Comparison of ENCODE assay signal across 20 cellular contexts in the genomic region with DNA sequence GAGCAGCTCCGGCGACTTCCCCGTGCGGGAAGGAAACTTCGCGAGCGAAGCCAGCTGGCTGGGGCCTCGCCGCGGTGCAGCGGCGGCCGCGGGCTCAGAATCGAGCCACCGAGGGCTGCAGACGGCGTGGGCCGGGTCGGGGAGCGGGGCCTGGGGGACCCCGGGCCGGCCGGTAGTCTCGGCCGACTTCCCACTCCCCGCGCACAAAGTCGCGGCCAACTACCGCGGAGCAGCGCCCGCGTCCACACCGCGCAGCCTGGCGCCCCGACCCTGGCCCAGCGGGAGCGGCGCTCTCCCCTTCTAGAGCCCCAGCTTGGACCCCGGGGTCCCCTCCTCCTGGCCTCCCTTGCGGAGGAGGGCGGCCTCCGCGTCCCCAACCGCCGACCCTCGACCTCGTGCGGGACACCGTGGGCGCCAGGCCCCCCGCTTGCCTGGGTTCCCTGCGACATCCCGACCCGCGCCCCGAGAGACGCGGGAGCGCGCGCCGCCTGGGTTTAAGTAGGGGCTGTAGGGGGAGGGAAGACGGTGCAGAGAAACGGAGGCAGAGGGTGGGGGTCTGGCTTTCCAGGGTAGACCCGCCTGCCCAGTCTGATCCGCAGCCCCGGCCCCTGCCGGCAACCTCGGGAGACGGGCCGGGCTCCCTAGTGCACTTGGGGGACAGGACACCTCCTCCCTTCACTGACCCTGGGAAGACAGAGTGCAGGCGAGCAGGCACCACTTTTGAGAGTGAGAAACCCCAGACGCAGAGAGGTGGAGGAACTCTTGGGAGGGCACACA. TPM values are rescaled to one million over a fixed set of nuclear protein-coding genes. Genes with fewer than 3 reads are reported as not detected.
DNase-seq lines count a peak whose midpoint lies in the region; ATAC-seq and TF ChIP-seq lines count a peak whose summit lies in the region.
"Had no signal": no experiment of that assay in that cellular context is flagged by ENCODE, and none has a peak within 500 bp of the region (broad histone marks: within the 10 kb centered on the region; RNA-seq: fewer than 3 reads in every experiment).

No MANE protein-coding gene starts in this region.

- POLR2A ChIA-PET in Panc1 (lab: Charles Lee) = interaction anchor here (0.6 kb wide), 1 partner anchor 280 kb away, joined by 4 read pairs; no protein-coding TSS in a partner anchor

- WGBS in ectodermal cell, 2 experiments = 4 to 5% methylated on average over 77 of the region's 77 CpGs
- WGBS in ovary, 3 donors = 13 to 26% (median 13%) methylated on average over 46 to 77 of the region's 77 CpGs
- WGBS in sigmoid colon, 2 donors = 21 to 52% methylated on average over 77 of the region's 77 CpGs

- peak overlapping the region; percentile 97 for H3K27ac ChIP-seq in Panc1 (ENCODE audit: low read length)
- H3K27ac ChIP-seq in ectodermal cell (ENCODE audit: insufficient read depth, low read depth, low read length, poor library complexity, severe bottlenecking) = no peak overlapping the region
- H3K27ac ChIP-seq in lower lobe of right lung = peak overlapping the region; percentile 76
- peak overlapping the region; percentile 98 to 100 for H3K27ac ChIP-seq in tibial artery
- H3K27ac ChIP-seq in ovary = no peak overlapping the region
- peak overlapping the region in 1 of 4 donors; percentile 14 for H3K27ac ChIP-seq in sigmoid colon

- CTCF ChIA-PET in Panc1 (lab: Charles Lee) = no interaction called here

- TF ChIP-seq POLR2A in ovary (IDR thresholded peaks at IDR 0.05) (no peak), sigmoid colon (IDR thresholded peaks at IDR 0.05) (no peak)

- H3K9me3 ChIP-seq in Panc1 (ENCODE audit: control insufficient read depth, insufficient read depth, low read depth, low read length) (no peaks in the 10 kb centered on the region), ectodermal cell (ENCODE audit: control insufficient read depth, low read length) (no peaks in the 10 kb centered on the region), lower lobe of right lung (no peaks in the 10 kb centered on the region), tibial artery (no peaks in the 10 kb centered on the region), ovary (no peaks in the 10 kb centered on the region), sigmoid colon (no peaks in the 10 kb centered on the region)

- intact Hi-C loops in Panc1 (cut with micrococcal nuclease; ENCODE audit: unreplicated experiment) (no loop called here), lower lobe of right lung (cut with DNase I) (no loop called here), tibial artery (cut with DNase I; ENCODE audit: low total_unique reads) (loop anchor here (5.0 kb wide), 2 partner anchors 49 to 99 kb away; no protein-coding TSS in a partner anchor), ovary (cut with DNase I) (loop anchor here in 3 of 4 donors (5.0 kb wide), 3 partner anchors 99 to 334 kb away; no protein-coding TSS in a partner anchor), sigmoid colon (cut with DNase I) (loop anchor here (5.0 kb wide), 1 partner anchor 339 kb away; no protein-coding TSS in a partner anchor)

- DNase-seq in Panc1 (ENCODE audit: low read depth, low spot score) (no peak), lower lobe of right lung (no peak), tibial artery (no peak), ovary (no peak), sigmoid colon (no peak), T1000 (lab: John Stamatoyannopoulos, UW) (no peak)
- DNase-seq: activated CD4-positive, alpha-beta T cell treated with anti-CD3 and anti-CD28 coated beads for 48 hours; activated naive CD4-positive, alpha-beta T cell treated with anti-CD3 and anti-CD28 coated beads, Interleukin-2, amount 10 ng/mL, durations not matched to agents 7 days and 5 days; DMS153; MM.1S; NCI-H1930; NCI-H510A had no signal

- peak overlapping the region; percentile 48 to 60 for H3K4me3 ChIP-seq in Panc1 (ENCODE audit: low read depth in 2 of 2, low read length in 2 of 2)
- peak overlapping the region; percentile 20 for H3K4me3 ChIP-seq in ectodermal cell (ENCODE audit: insufficient read depth, low read depth, low read length)
- peak overlapping the region; percentile 76 for H3K4me3 ChIP-seq in lower lobe of right lung
- peak overlapping the region; percentile 77 to 92 for H3K4me3 ChIP-seq in tibial artery
- H3K4me3 ChIP-seq in ovary = no peak overlapping the region
- H3K4me3 ChIP-seq in sigmoid colon = peak overlapping the region in 1 of 4 donors; percentile 4

- BruUV-seq in Panc1 (replicated peaks; lab: Mats Ljungman, UMichigan) = no TSS peak

- TF ChIP-seq EP300 in ovary (IDR thresholded peaks at IDR 0.05) = no peak
- TF ChIP-seq EP300 in sigmoid colon (IDR thresholded peaks at IDR 0.05) = no peak

- H3K4me1 ChIP-seq in Panc1 (ENCODE audit: control insufficient read depth, insufficient read depth, low read length) (peaks cover 55% of the 10 kb centered on the region), ectodermal cell (ENCODE audit: control insufficient read depth, insufficient read depth, low read length) (peaks cover 38% of the 10 kb centered on the region), lower lobe of right lung (peaks cover 51% of the 10 kb centered on the region), tibial artery (peaks cover 0 to 76% (median 65%) of the 10 kb centered on the region in 4 donors), ovary (ENCODE audit: insufficient read depth) (peaks cover 3% of the 10 kb centered on the region), sigmoid colon (peaks cover 0 to 37% (median 35%) of the 10 kb centered on the region in 4 donors)

- H3K27me3 ChIP-seq in Panc1 (ENCODE audit: control insufficient read depth, insufficient read depth, low read length) (no peaks in the 10 kb centered on the region), ectodermal cell (ENCODE audit: control insufficient read depth, insufficient read depth, low read length, poor library complexity, severe bottlenecking) (peaks cover 75% of the 10 kb centered on the region), lower lobe of right lung (ENCODE audit: low read depth) (peaks cover 77% of the 10 kb centered on the region), tibial artery (no peaks in the 10 kb centered on the region), ovary (no peaks in the 10 kb centered on the region), sigmoid colon (peaks cover 35 to 93% (median 85%) of the 10 kb centered on the region in 3 donors)

- in situ Hi-C loops in Panc1 (cut with HindIII; ENCODE audit: low pct_unique_long_range_greater_than_20kb, low sequenced_read_pairs) = no loop called here

- H3K36me3 ChIP-seq in Panc1 (ENCODE audit: control insufficient read depth, insufficient read depth, low read length) (no peaks in the 10 kb centered on the region; the same call in 1 of the 2 replicates), ectodermal cell (ENCODE audit: control insufficient read depth, insufficient read depth, low read length) (no peaks in the 10 kb centered on the region), lower lobe of right lung (no peaks in the 10 kb centered on the region), tibial artery (no peaks in the 10 kb centered on the region), ovary (no peaks in the 10 kb centered on the region), sigmoid colon (no peaks in the 10 kb centered on the region)

- TF ChIP-seq CTCF in Panc1 (IDR thresholded peaks at IDR 0.05) = no peak
- TF ChIP-seq CTCF in lower lobe of right lung (IDR thresholded peaks at IDR 0.05) = no peak
- TF ChIP-seq CTCF in tibial artery (IDR thresholded peaks at IDR 0.05) = no peak
- no peak for TF ChIP-seq CTCF in ovary (IDR thresholded peaks at IDR 0.05)
- TF ChIP-seq CTCF in sigmoid colon (IDR thresholded peaks at IDR 0.05) = no peak

- ATAC-seq in Panc1 (no peak), lower lobe of right lung (no peak), HG03439 (IDR thresholded peaks at IDR 0.05; ENCODE audit: unreplicated experiment) (no peak)

RNA-seq across cellular contexts. Expression of a gene that starts 4.7 kb away (rescaled TPM):
- total RNA-seq in Panc1 (2021; ENCODE audit: unreplicated experiment) (22.3 TPM), lower lobe of right lung (19.2 TPM), ovary (10 to 100 TPM in 2 of 7 donors, 1 to 10 TPM in 5; 1.1 to 17.3 (median 4.3) TPM), sigmoid colon (1 to 10 TPM in 1 of 4 donors, under 1 TPM in 3; 0.14 to 1.1 (median 0.60) TPM)
- polyA plus RNA-seq in Panc1 (2012; ENCODE audit: insufficient read length) = 16.1 TPM
- 2.2 TPM for polyA plus RNA-seq in ectodermal cell (2013, experiment 1 of 4)
- polyA plus RNA-seq in ectodermal cell (2013, experiment 2 of 4) = 2.8 TPM
- 1.8 TPM for polyA plus RNA-seq in ectodermal cell (2013, experiment 3 of 4)
- polyA plus RNA-seq in ectodermal cell (2013, experiment 4 of 4) = 3.0 TPM
- polyA plus RNA-seq in ovary (1 to 10 TPM; 1.3 to 1.9 TPM), sigmoid colon (1 to 10 TPM in 1 of 3 donors, under 1 TPM in 2; under 0.01 to 1.7 (median 0.46) TPM)
- total RNA-seq: HT-29 had no signal

RNA-seq across cellular contexts. Expression of a gene that starts 52.4 kb away (rescaled TPM):
- total RNA-seq in Panc1 (2021; ENCODE audit: unreplicated experiment) (not detected), lower lobe of right lung (not detected), ovary (not detected), sigmoid colon (not detected)
- polyA plus RNA-seq in Panc1 (2012; ENCODE audit: insufficient read length) = not detected
- polyA plus RNA-seq in ectodermal cell (2013, experiment 1 of 4) = not detected
- polyA plus RNA-seq in ectodermal cell (2013, experiment 2 of 4) = not detected
- not detected for polyA plus RNA-seq in ectodermal cell (2013, experiment 3 of 4)
- not detected for polyA plus RNA-seq in ectodermal cell (2013, experiment 4 of 4)
- polyA plus RNA-seq in ovary (not detected), sigmoid colon (not detected)
- total RNA-seq: frontal cortex, HT-29, mucosa of gallbladder, SK-MEL-5, subcutaneous adipose tissue had no signal
- polyA plus RNA-seq: BJ had no signal

Comparison
In these comparisons a context has a peak if more than half of its experiments do, and no peak if none do; other contexts are left out.
1. H3K27ac ChIP-seq: peak in Panc1 (single experiment), lower lobe of right lung (single experiment) and tibial artery (2 of 2); none in ectodermal cell (single experiment) and ovary (0 of 2).
2. intact Hi-C loops: an anchor here in tibial artery (5.0 kb wide), ovary (5.0 kb wide) and sigmoid colon (5.0 kb wide); none called in Panc1 and lower lobe of right lung.